In the genomic region with DNA sequence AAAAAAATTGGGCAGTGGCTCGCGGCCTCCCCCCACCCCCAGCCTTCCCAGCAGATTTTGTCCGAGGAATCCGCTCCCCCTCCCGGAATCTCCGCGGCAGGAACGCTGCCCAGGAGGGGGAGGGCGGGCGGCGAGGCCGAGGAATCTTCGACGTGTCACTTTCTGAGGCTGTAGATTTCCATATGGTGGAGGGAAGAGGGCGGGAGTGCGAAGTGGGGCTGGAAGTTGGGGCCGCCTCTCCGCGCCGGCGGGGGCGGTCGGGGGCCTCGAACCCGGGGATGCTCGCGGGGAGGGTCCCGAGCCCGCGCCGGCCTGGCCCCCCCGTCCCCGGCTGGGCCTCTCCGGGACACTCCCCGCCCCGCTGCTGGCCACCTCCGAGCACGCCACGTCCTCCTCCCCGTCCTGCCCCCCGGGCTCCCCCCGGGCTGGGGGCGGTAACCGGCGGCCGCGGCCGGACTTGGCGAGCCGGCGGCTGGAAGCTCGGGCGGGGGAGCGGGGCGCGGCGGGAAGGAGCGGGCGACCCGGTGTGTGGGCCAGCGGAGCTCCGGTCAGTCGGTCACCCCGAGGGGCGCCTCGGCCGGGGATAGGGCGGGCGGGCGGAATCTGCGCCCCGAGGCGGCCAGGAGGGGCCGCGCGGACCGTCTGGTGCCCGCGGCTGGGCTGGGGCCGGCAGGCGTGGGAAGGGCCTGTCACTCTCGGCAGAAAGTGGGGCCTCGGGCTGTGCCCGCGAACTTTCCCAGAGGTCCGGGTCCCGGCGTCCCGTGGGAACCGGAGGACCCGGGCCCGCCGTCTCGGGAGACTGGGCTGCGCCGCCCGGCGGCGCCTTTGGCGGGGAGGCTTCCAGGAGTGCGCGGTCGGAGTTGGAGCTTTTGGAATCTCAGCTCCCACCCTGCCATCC, we compare ENCODE assay signal across 8 cellular contexts. TPM values are rescaled to one million over a fixed set of nuclear protein-coding genes. Genes with fewer than 3 reads are reported as not detected.
A peak's percentile ranks its signal among the peaks of the same experiment; 100 is the strongest.
DNase-seq lines count a peak whose midpoint lies in the region; ATAC-seq and TF ChIP-seq lines count a peak whose summit lies in the region.

No MANE protein-coding gene starts in this region.

- H3K4me1 ChIP-seq in duodenal mucosa (ENCODE audit: control insufficient read depth in 1 of 2, insufficient read depth in 2 of 2, low read length in 2 of 2) (peaks cover 4 to 18% of the 10 kb centered on the region in 2 donors), liver (ENCODE audit: control insufficient read depth in 4 of 4, insufficient read depth in 4 of 4, low read length in 3 of 4) (peaks cover 9 to 28% (median 14%) of the 10 kb centered on the region in 4 donors)

- peak overlapping the region; percentile 84 for H3K27ac Mint-ChIP-seq in activated CD4-positive, alpha-beta T cell treated with anti-CD3 and anti-CD28 coated beads, Interleukin-2, amount 10 ng/mL, durations not matched to agents 24 days and 14 days

- H3K4me3 ChIP-seq in GM08714 (ENCODE audit: low read length) (peak overlapping the region; percentile 92), duodenal mucosa (ENCODE audit: low read depth in 1 of 2, low read length in 2 of 2) (peak overlapping the region; percentile 79 to 81), liver (ENCODE audit: low read depth in 1 of 3, low read length in 3 of 3) (peak overlapping the region; percentile 68 to 99 (median 79))

- H3K27ac ChIP-seq in duodenal mucosa (ENCODE audit: low read depth, low read length) (peak overlapping the region; percentile 94), liver (ENCODE audit: low read depth in 1 of 2, low read length in 2 of 2) (peak overlapping the region; percentile 99 to 100)

- peaks cover 3% of the 10 kb centered on the region for H3K27me3 Mint-ChIP-seq in activated CD4-positive, alpha-beta T cell treated with anti-CD3 and anti-CD28 coated beads, Interleukin-2, amount 10 ng/mL, durations not matched to agents 24 days and 14 days

- TF ChIP-seq RAD21 in liver (IDR thresholded peaks at IDR 0.05) = peak; percentile 20 to 31

- no peak for ATAC-seq in GM19467 (IDR thresholded peaks at IDR 0.05; ENCODE audit: unreplicated experiment)

- H3K9ac ChIP-seq in duodenal mucosa (ENCODE audit: low read depth in 1 of 2, low read length in 2 of 2) = peak overlapping the region; percentile 87 to 88
- peak overlapping the region; percentile 94 to 95 for H3K9ac ChIP-seq in liver (ENCODE audit: low read depth in 1 of 2, low read length in 2 of 2)

- peak overlapping the region; percentile 87 for H3K4me3 Mint-ChIP-seq in activated CD4-positive, alpha-beta T cell treated with anti-CD3 and anti-CD28 coated beads, Interleukin-2, amount 10 ng/mL, durations not matched to agents 24 days and 14 days

- TF ChIP-seq CTCF in liver (IDR thresholded peaks at IDR 0.05; ENCODE audit: low read depth, low read length, missing input control) = no peak

- H3K4me1 Mint-ChIP-seq in activated CD4-positive, alpha-beta T cell treated with anti-CD3 and anti-CD28 coated beads, Interleukin-2, amount 10 ng/mL, durations not matched to agents 24 days and 14 days = peaks cover 15% of the 10 kb centered on the region

- DNase-seq in HEK293T (ENCODE audit: extremely low spot score) (peak; percentile 67), NCI-H2107 treated with DMSO at 0.1 percent for 48 hours (lab: John Stamatoyannopoulos, UW; ENCODE audit: unreplicated experiment) (peak; percentile 31)
- peak; percentile 83 for DNase-seq in activated CD4-positive, alpha-beta T cell treated with anti-CD3 and anti-CD28 coated beads, Interleukin-2, amount 10 ng/mL, durations not matched to agents 24 days and 14 days
- DNase-seq in stimulated activated CD4-positive, alpha-beta T cell treated with anti-CD3 and anti-CD28 coated beads, Interleukin-4, amount 100 ng/mL, for 1 hour = peak; percentile 35

- no peaks in the 10 kb centered on the region for H3K9me3 Mint-ChIP-seq in activated CD4-positive, alpha-beta T cell treated with anti-CD3 and anti-CD28 coated beads, Interleukin-2, amount 10 ng/mL, durations not matched to agents 24 days and 14 days

- intact Hi-C loops in activated CD4-positive, alpha-beta T cell treated with anti-CD3 and anti-CD28 coated beads, Interleukin-2, amount 10 ng/mL, durations not matched to agents 24 days and 14 days (cut with micrococcal nuclease) = no loop called here

- POLR2A ChIA-PET in HEK293T (lab: Yijun Ruan, JAX) = interaction anchor here (0.7 to 1.6 kb wide), 4 partner anchors 11 to 99 kb away, joined by 3 to 4 read pairs (median 3); no protein-coding TSS in a partner anchor

- under 1% methylated on average over 103 of the region's 103 CpGs for WGBS in liver

- CTCF ChIA-PET in HEK293T (lab: Yijun Ruan, JAX) = interaction anchor here (1.0 kb wide), 1 partner anchor 162 kb away, joined by 4 read pairs; no protein-coding TSS in a partner anchor

- H3K36me3 Mint-ChIP-seq in activated CD4-positive, alpha-beta T cell treated with anti-CD3 and anti-CD28 coated beads, Interleukin-2, amount 10 ng/mL, durations not matched to agents 24 days and 14 days (ENCODE audit: low read depth) = peaks cover 1% of the 10 kb centered on the region

- H3K9me3 ChIP-seq in duodenal mucosa (ENCODE audit: control insufficient read depth in 1 of 2, low read length in 2 of 2) (no peaks in the 10 kb centered on the region), liver (ENCODE audit: control insufficient read depth in 4 of 4, low read length in 3 of 4) (no peaks in the 10 kb centered on the region)

- peaks cover 0 to 4% of the 10 kb centered on the region in 2 donors for H3K36me3 ChIP-seq in duodenal mucosa (ENCODE audit: control insufficient read depth in 1 of 2, insufficient read depth in 2 of 2, low read length in 2 of 2)
- peaks cover 0 to 2% (median 0%) of the 10 kb centered on the region in 4 donors for H3K36me3 ChIP-seq in liver (ENCODE audit: control insufficient read depth in 4 of 4, insufficient read depth in 3 of 4, low read depth in 1 of 4, low read length in 3 of 4)

- H3K27me3 ChIP-seq in duodenal mucosa (ENCODE audit: control insufficient read depth in 1 of 2, insufficient read depth in 2 of 2, low read length in 2 of 2) = no peaks in the 10 kb centered on the region
- no peaks in the 10 kb centered on the region for H3K27me3 ChIP-seq in liver (ENCODE audit: control insufficient read depth in 4 of 4, insufficient read depth in 4 of 4, low read length in 3 of 4)

TF ChIP-seq in HEK293T, 16 proteins besides CTCF, POLR2A, EP300 and RAD21:
- TF ChIP-seq, protein P1, sequence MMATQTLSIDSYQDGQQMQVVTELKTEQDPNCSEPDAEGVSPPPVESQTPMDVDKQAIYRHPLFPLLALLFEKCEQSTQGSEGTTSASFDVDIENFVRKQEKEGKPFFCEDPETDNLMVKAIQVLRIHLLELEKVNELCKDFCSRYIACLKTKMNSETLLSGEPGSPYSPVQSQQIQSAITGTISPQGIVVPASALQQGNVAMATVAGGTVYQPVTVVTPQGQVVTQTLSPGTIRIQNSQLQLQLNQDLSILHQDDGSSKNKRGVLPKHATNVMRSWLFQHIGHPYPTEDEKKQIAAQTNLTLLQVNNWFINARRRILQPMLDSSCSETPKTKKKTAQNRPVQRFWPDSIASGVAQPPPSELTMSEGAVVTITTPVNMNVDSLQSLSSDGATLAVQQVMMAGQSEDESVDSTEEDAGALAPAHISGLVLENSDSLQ (IDR thresholded peaks at IDR 0.05) = peak; percentile 42
- TF ChIP-seq CTBP1 (IDR thresholded peaks at IDR 0.05; ENCODE audit: borderline replicate concordance) = no peak
- 0 out of 2 replicates have a peak, but pooled peaks have one; percentile 55 for TF ChIP-seq LEF1 (IDR thresholded peaks at IDR 0.05; ENCODE audit: borderline replicate concordance)
- no peak for TF ChIP-seq ARNT (IDR thresholded peaks at IDR 0.05)
- peak; percentile 80 for TF ChIP-seq L3MBTL2 (conservative IDR thresholded peaks at IDR 0.05)
- no peak for TF ChIP-seq ELF4 (IDR thresholded peaks at IDR 0.05)
- peak; percentile 87 for TF ChIP-seq FOXM1 (IDR thresholded peaks at IDR 0.05; ENCODE audit: borderline replicate concordance)

TF ChIP-seq in liver, 16 proteins besides CTCF, POLR2A, EP300 and RAD21:
- TF ChIP-seq JUND (IDR thresholded peaks at IDR 0.05) = no peak
- TF ChIP-seq NR2F2 (IDR thresholded peaks at IDR 0.05) = no peak
- no peak for TF ChIP-seq FOXA2 (IDR thresholded peaks at IDR 0.05)
- TF ChIP-seq RXRA (IDR thresholded peaks at IDR 0.05) = no peak
- TF ChIP-seq, protein P2, sequence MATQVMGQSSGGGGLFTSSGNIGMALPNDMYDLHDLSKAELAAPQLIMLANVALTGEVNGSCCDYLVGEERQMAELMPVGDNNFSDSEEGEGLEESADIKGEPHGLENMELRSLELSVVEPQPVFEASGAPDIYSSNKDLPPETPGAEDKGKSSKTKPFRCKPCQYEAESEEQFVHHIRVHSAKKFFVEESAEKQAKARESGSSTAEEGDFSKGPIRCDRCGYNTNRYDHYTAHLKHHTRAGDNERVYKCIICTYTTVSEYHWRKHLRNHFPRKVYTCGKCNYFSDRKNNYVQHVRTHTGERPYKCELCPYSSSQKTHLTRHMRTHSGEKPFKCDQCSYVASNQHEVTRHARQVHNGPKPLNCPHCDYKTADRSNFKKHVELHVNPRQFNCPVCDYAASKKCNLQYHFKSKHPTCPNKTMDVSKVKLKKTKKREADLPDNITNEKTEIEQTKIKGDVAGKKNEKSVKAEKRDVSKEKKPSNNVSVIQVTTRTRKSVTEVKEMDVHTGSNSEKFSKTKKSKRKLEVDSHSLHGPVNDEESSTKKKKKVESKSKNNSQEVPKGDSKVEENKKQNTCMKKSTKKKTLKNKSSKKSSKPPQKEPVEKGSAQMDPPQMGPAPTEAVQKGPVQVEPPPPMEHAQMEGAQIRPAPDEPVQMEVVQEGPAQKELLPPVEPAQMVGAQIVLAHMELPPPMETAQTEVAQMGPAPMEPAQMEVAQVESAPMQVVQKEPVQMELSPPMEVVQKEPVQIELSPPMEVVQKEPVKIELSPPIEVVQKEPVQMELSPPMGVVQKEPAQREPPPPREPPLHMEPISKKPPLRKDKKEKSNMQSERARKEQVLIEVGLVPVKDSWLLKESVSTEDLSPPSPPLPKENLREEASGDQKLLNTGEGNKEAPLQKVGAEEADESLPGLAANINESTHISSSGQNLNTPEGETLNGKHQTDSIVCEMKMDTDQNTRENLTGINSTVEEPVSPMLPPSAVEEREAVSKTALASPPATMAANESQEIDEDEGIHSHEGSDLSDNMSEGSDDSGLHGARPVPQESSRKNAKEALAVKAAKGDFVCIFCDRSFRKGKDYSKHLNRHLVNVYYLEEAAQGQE (IDR thresholded peaks at IDR 0.05) = no peak
- TF ChIP-seq HNF4G (IDR thresholded peaks at IDR 0.05) = no peak
- no peak for TF ChIP-seq EGR1 (IDR thresholded peaks at IDR 0.05; ENCODE audit: low read depth in 2 of 2)
- TF ChIP-seq SP1 (IDR thresholded peaks at IDR 0.05) = no peak

RNA-seq across cellular contexts. Expression of a gene that starts 0.9 kb away (rescaled TPM):
- total RNA-seq in activated CD4-positive, alpha-beta T cell treated with anti-CD3 and anti-CD28 coated beads, Interleukin-2, amount 10 ng/mL, durations not matched to agents 24 days and 14 days = 19.6 and 19.9 TPM in 2 replicates
- 10 to 100 TPM; 36.4 to 74.2 TPM for total RNA-seq in liver
- 10 to 100 TPM; 23.3 to 29.4 TPM for polyA plus RNA-seq in liver

Comparison
In these comparisons a context has a peak if more than half of its experiments do, and no peak if none do; other contexts are left out.
1. DNase-seq: peak in every context shown above with its lines; median percentile 83 in activated CD4-positive, alpha-beta T cell treated with anti-CD3 and anti-CD28 coated beads, Interleukin-2, amount 10 ng/mL, durations not matched to agents 24 days and 14 days; 67 in HEK293T; 35 in stimulated activated CD4-positive, alpha-beta T cell treated with anti-CD3 and anti-CD28 coated beads, Interleukin-4, amount 100 ng/mL, for 1 hour; 31 in NCI-H2107 treated with DMSO at 0.1 percent for 48 hours.